In genomic region chr17:45363498-45363897, GRCh38 we compare ENCODE assay signal across 22 cellular contexts. TPM values are rescaled to one million over a fixed set of nuclear protein-coding genes. Genes with fewer than 3 reads are reported as not detected.
DNase-seq lines count a peak whose midpoint lies in the region; ATAC-seq, FAIRE-seq and TF ChIP-seq lines count a peak whose summit lies in the region.
"Had no signal": no experiment of that assay in that cellular context is flagged by ENCODE, and none has a peak within 500 bp of the region (broad histone marks: within the 10 kb centered on the region; RNA-seq: fewer than 3 reads in every experiment).

No MANE protein-coding gene starts in this region.

- TF ChIP-seq POLR2A in H1 (IDR thresholded peaks at IDR 0.05; ENCODE audit: control extremely low read depth in 1 of 2, low read depth in 2 of 2, low read length in 2 of 2): no peak

- peak overlapping the region; percentile 87 for H4K91ac ChIP-seq in H1 (replicated peaks; ENCODE audit: insufficient read length, low read length)

- peak overlapping the region; percentile 12 for H2BK120ac ChIP-seq in H1 (replicated peaks; ENCODE audit: low read depth, low read length)

- peak; percentile 2 for DNase-seq in HEK293T (ENCODE audit: extremely low spot score)
- no peak for DNase-seq in Panc1 (ENCODE audit: low read depth, low spot score)
- no peak for DNase-seq in H1 (ENCODE audit: low read depth in 1 of 2, low spot score in 2 of 2)
- DNase-seq in sciatic nerve (ENCODE audit: low spot score): peak; percentile 19
- no peak for DNase-seq in SJCRH30
- no peak for DNase-seq in iPS-NIHi7 (ENCODE audit: extremely low spot score)
- DNase-seq in activated gamma-delta T cell (lab: John Stamatoyannopoulos, UW): no peak
- DNase-seq: COR-L47, DMS79, H7, KG1, NCI-H1092 treated with DMSO at 0.1 percent for 48 hours, NCI-H1436 treated with DMSO at 0.1 percent for 48 hours, NCI-H2029, NCI-H2171, NCI-H345, NCI-H524, NCI-H774 had no signal

- no peak overlapping the region for H4K8ac ChIP-seq in H1 (ENCODE audit: extremely low read depth, insufficient read depth, low read length)

- H2AFZ ChIP-seq in H1 (ENCODE audit: low read length): no peak overlapping the region

- 93% methylated on average over 3 of the region's 3 CpGs; no CpG with 5 or more reads in 1 of the 2 experiments for whole genome bisulfite sequencing in H1 (ENCODE audit: extremely low coverage in 1 of 2, insufficient coverage in 1 of 2, insufficient read length in 1 of 2, insufficient replicate concordance in 2 of 2, low coverage in 1 of 2, low lambda C conversion rate in 2 of 2, missing lambda C conversion rate in 1 of 2), 2 experiments

- peak overlapping the region; percentile 91; the same call in 1 of the 2 replicates for H2BK5ac ChIP-seq in H1 (ENCODE audit: low read depth, low read length)

- no peak overlapping the region for H3K14ac ChIP-seq in H1 (ENCODE audit: insufficient read length)

- no TSS peak for BruUV-seq in Panc1 (replicated peaks; lab: Mats Ljungman, UMichigan)

- intact Hi-C loops in Panc1 (cut with micrococcal nuclease; ENCODE audit: unreplicated experiment) (no loop called here), sciatic nerve (cut with DNase I) (no loop called here)

- H3K56ac ChIP-seq in H1 (replicated peaks; ENCODE audit: insufficient read length, low read depth, low read length): no peak overlapping the region

- H3K9ac ChIP-seq in H1 (replicated peaks in 1 of 4; ENCODE audit: extremely low read depth in 1 of 4, low read depth in 3 of 4, low read length in 3 of 4): no peak overlapping the region

- TF ChIP-seq CTCF in Panc1 (IDR thresholded peaks at IDR 0.05) (no peak), H1 (IDR thresholded peaks at IDR 0.05; ENCODE audit: control extremely low read depth in 1 of 3, insufficient read depth in 1 of 3, low read depth in 1 of 3, low read length in 3 of 3) (no peak)

- no peaks in the 10 kb centered on the region for H3K36me3 ChIP-seq in Panc1 (ENCODE audit: control insufficient read depth, insufficient read depth, low read length)
- no peaks in the 10 kb centered on the region for H3K36me3 ChIP-seq in H1 (ENCODE audit: control insufficient read depth in 2 of 4, insufficient read depth in 4 of 4, low read length in 3 of 4)
- H3K36me3 ChIP-seq in SJCRH30: no peaks in the 10 kb centered on the region

- peak overlapping the region; percentile 32 for H2AK5ac ChIP-seq in H1 (ENCODE audit: low read depth, low read length)

- no peaks in the 10 kb centered on the region for H3K79me2 ChIP-seq in H1 (ENCODE audit: control insufficient read depth in 1 of 2, insufficient read depth in 2 of 2, low read length in 2 of 2)

- H3K23ac ChIP-seq in H1 (ENCODE audit: insufficient read length): no peak overlapping the region

- H3K9me3 ChIP-seq in Panc1 (ENCODE audit: control insufficient read depth, insufficient read depth, low read depth, low read length) (no peaks in the 10 kb centered on the region), H1 (ENCODE audit: insufficient read depth in 2 of 2, low read depth in 1 of 2, low read length in 1 of 2) (no peaks in the 10 kb centered on the region), SJCRH30 (replicated peaks) (no peaks in the 10 kb centered on the region)

- no peak overlapping the region for H4K5ac ChIP-seq in H1 (ENCODE audit: insufficient read length, low read depth, low read length)

- H2BK12ac ChIP-seq in H1 (ENCODE audit: low read depth, low read length): peak overlapping the region; percentile 46; the same call in 1 of the 2 replicates

- CTCF ChIA-PET in HEK293T (lab: Yijun Ruan, JAX): no interaction called here
- CTCF ChIA-PET in Panc1 (lab: Charles Lee): no interaction called here
- CTCF ChIA-PET in H1 (lab: Charles Lee; ENCODE audit: partially characterized antibody): interaction anchor here (0.7 to 2.2 kb wide), 5 partner anchors 17 to 86 kb away, joined by 3 to 8 read pairs (median 4); no protein-coding TSS in a partner anchor

- H3K4me2 ChIP-seq in H1 (ENCODE audit: insufficient read depth in 1 of 2, low read depth in 2 of 2, low read length in 2 of 2): no peak overlapping the region; a peak in 1 of 4 replicates

- no peaks in the 10 kb centered on the region for H3K79me1 ChIP-seq in H1 (ENCODE audit: low read depth, low read length)

- peak overlapping the region; percentile 93; the same call in 1 of the 2 replicates for H2BK15ac ChIP-seq in H1 (ENCODE audit: low read length)

- TF ChIP-seq EP300 in H1 (IDR thresholded peaks at IDR 0.05; ENCODE audit: borderline replicate concordance in 1 of 2, low read depth in 2 of 2, low read length in 2 of 2): no peak

- H3K27me3 ChIP-seq in Panc1 (ENCODE audit: control insufficient read depth, insufficient read depth, low read length) (no peaks in the 10 kb centered on the region), H1 (replicated peaks in 1 of 4; ENCODE audit: control insufficient read depth in 3 of 4, extremely low read depth in 1 of 4, insufficient read depth in 3 of 4, low read length in 3 of 4) (no peaks in the 10 kb centered on the region; a peak in 2 of 7 replicates), SJCRH30 (no peaks in the 10 kb centered on the region)

- H3K23me2 ChIP-seq in H1 (ENCODE audit: low read depth, low read length): no peaks in the 10 kb centered on the region

- no peaks in the 10 kb centered on the region for H4K20me1 ChIP-seq in H1 (replicated peaks in 1 of 2; ENCODE audit: control insufficient read depth in 1 of 2, insufficient read depth in 2 of 2, low read length in 2 of 2)

- POLR2A ChIA-PET in HEK293T (lab: Yijun Ruan, JAX) (no interaction called here), Panc1 (lab: Charles Lee) (interaction anchor here (0.8 kb wide), 1 partner anchor 29 kb away, joined by 4 read pairs; no protein-coding TSS in a partner anchor), H1 (lab: Charles Lee; ENCODE audit: partially characterized antibody) (interaction anchor here (1.1 to 2.9 kb wide), 5 partner anchors 8 to 80 kb away, joined by 3 to 15 read pairs (median 4); partner anchors contain the start of gene MAP3K14)

- H3K4me1 ChIP-seq in Panc1 (ENCODE audit: control insufficient read depth, insufficient read depth, low read length) (peaks cover 18% of the 10 kb centered on the region), H1 (replicated peaks in 1 of 4; ENCODE audit: control insufficient read depth in 3 of 4, insufficient read depth in 4 of 4, low read length in 3 of 4) (peaks cover 5 to 18% (median 10%) of the 10 kb centered on the region in 4 experiments), SJCRH30 (no peaks in the 10 kb centered on the region; the same call in 1 of the 2 replicates)

- H3K4me3 ChIP-seq in Panc1 (ENCODE audit: low read depth in 2 of 2, low read length in 2 of 2): no peak overlapping the region
- no peak overlapping the region for H3K4me3 ChIP-seq in H1 (ENCODE audit: extremely low read depth in 1 of 4, insufficient read depth in 2 of 4, low read depth in 3 of 4, low read length in 4 of 4)
- no peak overlapping the region for H3K4me3 ChIP-seq in SJCRH30

- H2BK20ac ChIP-seq in H1 (ENCODE audit: low read length): peak overlapping the region; percentile 96; the same call in 1 of the 2 replicates

- peak overlapping the region; percentile 82 for H3K4ac ChIP-seq in H1 (replicated peaks; ENCODE audit: insufficient read length, low read depth, low read length)

- in situ Hi-C loops in Panc1 (cut with HindIII; ENCODE audit: low pct_unique_long_range_greater_than_20kb, low sequenced_read_pairs): no loop called here

- no peak for FAIRE-seq in H1 (lab: Jason Lieb, UNC)
- FAIRE-seq: HepG2, RCC 7860 had no signal

- ATAC-seq in Panc1 (no peak), sciatic nerve (no peak), GM21528 (IDR thresholded peaks at IDR 0.05; ENCODE audit: low FRiP score, unreplicated experiment) (no peak)
- ATAC-seq: HepG2, Right ventricle myocardium inferior had no signal

- H3K27ac ChIP-seq in Panc1 (ENCODE audit: low read length) (peak overlapping the region; percentile 42), H1 (ENCODE audit: low read depth, low read length) (no peak overlapping the region), SJCRH30 (no peak overlapping the region)

- no peak for TF ChIP-seq RAD21 in H1 (IDR thresholded peaks at IDR 0.05 in 1 of 2, conservative IDR thresholded peaks at IDR 0.05 in 1 of 2; ENCODE audit: low read depth in 2 of 2, low read length in 2 of 2)

- peak overlapping the region; percentile 88; the same call in 1 of the 2 replicates for H3K18ac ChIP-seq in H1 (ENCODE audit: extremely low read depth, low read length)

TF ChIP-seq in HEK293T, 16 proteins besides CTCF, POLR2A, EP300 and RAD21:
- TF ChIP-seq BHLHE40 (IDR thresholded peaks at IDR 0.05; ENCODE audit: borderline replicate concordance): no peak
- no peak for TF ChIP-seq SP1 (IDR thresholded peaks at IDR 0.05)
- no peak for TF ChIP-seq FOXA1 (IDR thresholded peaks at IDR 0.05)
- TF ChIP-seq SUZ12 (IDR thresholded peaks at IDR 0.05): no peak
- TF ChIP-seq CTBP1 (IDR thresholded peaks at IDR 0.05; ENCODE audit: borderline replicate concordance): no peak
- no peak for TF ChIP-seq TARDBP (IDR thresholded peaks at IDR 0.05)
TF ChIP-seq in HEK293T: peak in this region for 0.

TF ChIP-seq in H1, 55 proteins besides CTCF, POLR2A, EP300 and RAD21 (continues in another document):
- TF ChIP-seq TBP (IDR thresholded peaks at IDR 0.05; ENCODE audit: low read depth, low read length): no peak
- no peak for TF ChIP-seq EGR1 (IDR thresholded peaks at IDR 0.05; ENCODE audit: borderline replicate concordance, low read depth, low read length)
- TF ChIP-seq EZH2 (IDR thresholded peaks at IDR 0.05; ENCODE audit: low read depth, low read length, severe bottlenecking): no peak

RNA-seq across cellular contexts. Expression of gene MAP3K14, which starts 46.7 kb away (rescaled TPM):
- total RNA-seq in Panc1 (2021; ENCODE audit: unreplicated experiment): 80.8 TPM
- polyA plus RNA-seq in Panc1 (2012; ENCODE audit: insufficient read length): 60.3 TPM
- total RNA-seq in H1 (2021; fragmentation: NEBNext Ultra II Directional; extraction: Animal tissue kit (Norgen Biotek cat#: 25700)): 6.1 and 6.7 TPM in 2 replicates
- 5.2 and 6.4 TPM in 2 replicates for polyA plus RNA-seq in H1 (2011; rRNA removed)
- 4.3 TPM for polyA plus RNA-seq in H1 (2011; cell fraction: cytosol; rRNA removed)
- polyA plus RNA-seq in H1 (2011; cell fraction: nucleus; rRNA removed): 9.5 TPM
- 5.2 to 7.2 TPM (median 7.0 TPM) in 4 replicates for polyA plus RNA-seq in H1 (2012, experiment 1 of 2)
- 6.0 TPM for polyA plus RNA-seq in H1 (2012, experiment 2 of 2)
- polyA plus RNA-seq in H1 (2013, experiment 1 of 2): 3.5 TPM
- 3.3 TPM for polyA plus RNA-seq in H1 (2013, experiment 2 of 2)
- 3.9 and 4.4 TPM in 2 replicates for polyA minus RNA-seq in H1 (2011; rRNA and poly(A)+ RNA removed)
- 3.0 TPM for polyA minus RNA-seq in H1 (2011; cell fraction: cytosol; rRNA and poly(A)+ RNA removed)
- polyA minus RNA-seq in H1 (2011; cell fraction: nucleus; rRNA and poly(A)+ RNA removed): 5.4 TPM
- 19.1 TPM for total RNA-seq in sciatic nerve
- 3.9 and 4.7 TPM in 2 replicates for total RNA-seq in SJCRH30 (2014; rRNA removed; shearing (Covaris generic))

Comparison
In these comparisons a context has a peak if more than half of its experiments do, and no peak if none do; other contexts are left out.
1. DNase-seq: peak in HEK293T (single experiment) and sciatic nerve (single experiment); none in Panc1 (single experiment), H1 (0 of 2), SJCRH30 (0 of 2), iPS-NIHi7 (single experiment) and activated gamma-delta T cell (single experiment).